In genomic region chr20:22801528-22801927, GRCh38 we compare ENCODE assay signal across 20 cellular contexts.
DNase-seq lines count a peak whose midpoint lies in the region; ATAC-seq, FAIRE-seq and TF ChIP-seq lines count a peak whose summit lies in the region.
"Had no signal": no experiment of that assay in that cellular context is flagged by ENCODE, and none has a peak within 500 bp of the region (broad histone marks: within the 10 kb centered on the region; RNA-seq: fewer than 3 reads in every experiment).

No MANE protein-coding gene starts in this region.

- DNase-seq in A549 (ENCODE audit: low read depth in 1 of 2, low spot score in 1 of 2): no peak
- DNase-seq in EH (ENCODE audit: low read depth): peak; percentile 69
- peak; percentile 93 for DNase-seq in RPMI7951 (ENCODE audit: low read depth)
- DNase-seq in fibroblast of peridontal ligament (ENCODE audit: extremely low read depth): peak; percentile 3
- no peak for DNase-seq in GM23248
- no peak for DNase-seq in ovary
- DNase-seq in activated CD4-positive, alpha-beta T cell treated with anti-CD3 and anti-CD28 coated beads, Interleukin-2, amount 50 U/mL, for 1 hour: no peak
- DNase-seq in NCI-H2081 (lab: John Stamatoyannopoulos, UW): no peak
- DNase-seq: COR-L47, GF-D8, MM.1S, NCI-H1092, NCI-H345, NCI-H524 treated with DMSO at 0.1 percent for 48 hours, SHP77, SK-N-SH had no signal

- H3K27me3 ChIP-seq in GM23248 (replicated peaks; ENCODE audit: insufficient read depth) (peaks cover 43% of the 10 kb centered on the region), ovary (no peaks in the 10 kb centered on the region)

- H3K9me2 ChIP-seq in GM23248 (ENCODE audit: insufficient read depth): no peaks in the 10 kb centered on the region
- H3K9me2 ChIP-seq: SK-N-SH had no signal

- 72% methylated on average over 4 of the region's 4 CpGs for WGBS in A549 (ENCODE audit: missing lambda C conversion rate)
- 1% methylated on average over 4 of the region's 4 CpGs for WGBS in GM23248 (ENCODE audit: low coverage in 1 of 2, low lambda C conversion rate in 2 of 2, missing lambda C conversion rate in 2 of 2), 2 experiments
- WGBS in ovary, 3 donors: 51 to 55% (median 51%) methylated on average over 4 of the region's 4 CpGs

- no peaks in the 10 kb centered on the region for H4K20me1 ChIP-seq in GM23248 (ENCODE audit: insufficient read depth)

- no peak overlapping the region for H2AFZ ChIP-seq in GM23248

- TF ChIP-seq POLR2A in A549 (IDR thresholded peaks at IDR 0.05; ENCODE audit: low read length): no peak
- no peak for TF ChIP-seq POLR2A in ovary (IDR thresholded peaks at IDR 0.05)

- no peaks in the 10 kb centered on the region for H3K79me2 ChIP-seq in GM23248 (ENCODE audit: insufficient read depth)

- no peak for TF ChIP-seq EP300 in A549 (IDR thresholded peaks at IDR 0.05)
- no peak for TF ChIP-seq EP300 in ovary (IDR thresholded peaks at IDR 0.05)

- CTCF ChIA-PET in A549 (lab: Yijun Ruan, JAX): interaction anchor here (0.7 to 11.6 kb wide), 12 partner anchors 26 to 539 kb away, joined by 3 to 70 read pairs (median 4); no protein-coding TSS in a partner anchor

- no peak for ATAC-seq in A549
- ATAC-seq: GM12878 had no signal

- H3K4me2 ChIP-seq in A549 (no peak overlapping the region), GM23248 (ENCODE audit: unreplicated experiment) (no peak overlapping the region)
- H3K4me2 ChIP-seq: SK-N-SH had no signal

- no peak for FAIRE-seq in A549 (lab: Jason Lieb, UNC)
- FAIRE-seq: GM12878, GM19239, HTR-8/SVneo had no signal

- POLR2A ChIA-PET in A549 (lab: Yijun Ruan, JAX): interaction anchor here (0.7 kb wide), 1 partner anchor 389 kb away, joined by 3 read pairs; no protein-coding TSS in a partner anchor

- no peak for TF ChIP-seq RAD21 in A549 (conservative IDR thresholded peaks at IDR 0.05 in 1 of 2, IDR thresholded peaks at IDR 0.05 in 1 of 2)

- H3K4me3 ChIP-seq in A549: no peak overlapping the region
- no peak overlapping the region for H3K4me3 ChIP-seq in GM23248
- no peak overlapping the region for H3K4me3 ChIP-seq in ovary
- H3K4me3 ChIP-seq: GM12878, HAP-1 had no signal

- H3K4me1 ChIP-seq in A549 (peaks cover 46% of the 10 kb centered on the region), GM23248 (ENCODE audit: insufficient read depth) (peaks cover 2% of the 10 kb centered on the region), ovary (ENCODE audit: insufficient read depth) (no peaks in the 10 kb centered on the region)
- H3K4me1 ChIP-seq: HAP-1 had no signal

- H3K9me3 ChIP-seq in A549 (peaks cover 3% of the 10 kb centered on the region; the same call in 1 of the 3 replicates), GM23248 (ENCODE audit: low read depth) (no peaks in the 10 kb centered on the region), ovary (no peaks in the 10 kb centered on the region)
- H3K9me3 ChIP-seq: HAP-1, SK-N-SH had no signal

- H3F3A ChIP-seq in GM23248 (ENCODE audit: insufficient read depth): peaks cover 2% of the 10 kb centered on the region; the same call in 1 of the 2 replicates

- H3K36me3 ChIP-seq in GM23248 (ENCODE audit: low read depth) (no peaks in the 10 kb centered on the region), ovary (no peaks in the 10 kb centered on the region)
- H3K36me3 ChIP-seq: HAP-1 had no signal

- intact Hi-C loops in ovary (cut with DNase I): no loop called here

- in situ Hi-C loops in GM23248 (cut with MboI): no loop called here

- TF ChIP-seq CTCF in A549 (IDR thresholded peaks at IDR 0.05) (no peak), ovary (IDR thresholded peaks at IDR 0.05) (no peak)

- H3K9ac ChIP-seq in GM23248: no peak overlapping the region
- H3K9ac ChIP-seq: SK-N-SH had no signal

- H3K27ac ChIP-seq in A549 (peak overlapping the region; percentile 51 to 77; a peak in 5 of 6 replicates), GM23248 (no peak overlapping the region), ovary (no peak overlapping the region)

TF ChIP-seq in A549, 52 proteins besides CTCF, POLR2A, EP300 and RAD21:
- TF ChIP-seq MAX (IDR thresholded peaks at IDR 0.05): no peak
- TF ChIP-seq CHD2 (IDR thresholded peaks at IDR 0.05; ENCODE audit: low read length, partially characterized antibody): no peak
- no peak for TF ChIP-seq EHF (CRISPR knock-in tag; IDR thresholded peaks at IDR 0.05)
- no peak for TF ChIP-seq SREBF2 (IDR thresholded peaks at IDR 0.05)
- TF ChIP-seq ZFP36 (IDR thresholded peaks at IDR 0.05; ENCODE audit: borderline replicate concordance, partially characterized antibody): no peak
- no peak for TF ChIP-seq NR3C1 (IDR thresholded peaks at IDR 0.05)
- no peak for TF ChIP-seq HOXA7 (CRISPR knock-in tag; IDR thresholded peaks at IDR 0.05)
- no peak for TF ChIP-seq RNF2 (IDR thresholded peaks at IDR 0.05; ENCODE audit: borderline replicate concordance, low read depth)
- TF ChIP-seq HOXB5 (CRISPR knock-in tag; IDR thresholded peaks at IDR 0.05): no peak
- TF ChIP-seq MAZ (IDR thresholded peaks at IDR 0.05; ENCODE audit: borderline replicate concordance, low read depth, low read length): no peak
- TF ChIP-seq HOXB13 (CRISPR knock-in tag; IDR thresholded peaks at IDR 0.05; ENCODE audit: low read depth): no peak

Comparison
In these comparisons a context has a peak if more than half of its experiments do, and no peak if none do; other contexts are left out.
1. DNase-seq: peak in EH (single experiment), RPMI7951 (single experiment) and fibroblast of peridontal ligament (single experiment); none in A549 (0 of 2), GM23248 (single experiment), ovary (0 of 5), activated CD4-positive, alpha-beta T cell treated with anti-CD3 and anti-CD28 coated beads, Interleukin-2, amount 50 U/mL, for 1 hour (single experiment) and NCI-H2081 (0 of 2).
2. H3K27ac ChIP-seq: peak in A549 (2 of 2); none in GM23248 (single experiment) and ovary (0 of 2).